Comparison of ENCODE assay signal across 24 cellular contexts in the genomic region with DNA sequence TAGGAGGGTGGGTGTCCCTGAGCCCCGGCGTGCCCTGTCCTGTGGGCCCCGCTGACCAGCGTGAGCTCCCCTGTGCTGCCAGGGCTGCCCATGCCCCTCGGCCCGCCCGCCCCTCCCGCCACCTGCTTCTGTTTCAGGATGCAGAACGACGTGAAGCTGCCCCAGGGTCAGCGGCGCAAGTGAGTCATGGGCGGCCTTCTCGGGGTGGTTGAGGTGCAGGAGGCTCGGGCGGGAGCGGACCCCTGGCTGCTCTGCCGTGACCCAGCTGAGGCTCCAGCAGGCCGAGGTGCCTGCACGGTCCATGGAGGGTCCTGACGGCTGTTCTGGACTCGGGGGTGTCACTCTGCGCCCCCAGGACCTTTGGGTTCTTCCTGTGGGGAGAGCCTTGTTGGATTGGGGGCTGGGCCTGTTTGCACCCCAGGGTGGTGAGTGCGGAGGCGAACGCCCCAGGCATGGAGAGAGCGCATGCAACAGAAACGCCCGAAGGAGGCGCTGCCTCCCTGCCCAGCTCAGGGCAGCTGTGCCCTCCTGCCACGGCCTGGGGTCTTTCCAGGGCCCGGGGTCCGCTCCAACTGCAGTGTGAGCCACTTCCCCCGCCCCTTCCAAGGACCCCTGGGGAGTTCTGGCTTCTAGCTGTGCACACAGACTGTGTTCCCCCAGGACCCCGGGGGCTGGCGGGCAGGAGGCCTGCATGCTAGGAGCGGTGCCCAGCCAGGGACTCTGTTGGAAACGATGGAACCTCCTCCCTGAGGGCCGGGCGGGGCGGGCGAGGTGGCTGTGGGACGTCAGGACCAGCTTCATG. TPM values are rescaled to one million over a fixed set of nuclear protein-coding genes. Genes with fewer than 3 reads are reported as not detected.
DNase-seq lines count a peak whose midpoint lies in the region; ATAC-seq, FAIRE-seq and TF ChIP-seq lines count a peak whose summit lies in the region.
"Had no signal": no experiment of that assay in that cellular context is flagged by ENCODE, and none has a peak within 500 bp of the region (broad histone marks: within the 10 kb centered on the region; RNA-seq: fewer than 3 reads in every experiment).

No MANE protein-coding gene starts in this region.

- H3K56ac ChIP-seq in H1 (replicated peaks; ENCODE audit: insufficient read length, low read depth, low read length): no peak overlapping the region

- H3K79me1 ChIP-seq in H1 (ENCODE audit: low read depth, low read length) (peaks cover 8% of the 10 kb centered on the region; the same call in 1 of the 2 replicates), neuronal stem cell (ENCODE audit: low read depth, low read length) (peaks cover 26% of the 10 kb centered on the region)

- peaks cover 0 to 62% (median 20%) of the 10 kb centered on the region in 11 experiments; a peak in 13 of 22 replicates for H4K20me1 ChIP-seq in BLaER1 treated with 17β-estradiol and CSF1 and Interleukin-3, amounts not matched to agents 10 nM and 100 nM
- H4K20me1 ChIP-seq in H1 (replicated peaks in 1 of 2; ENCODE audit: control insufficient read depth in 1 of 2, insufficient read depth in 2 of 2, low read length in 2 of 2): peaks cover 3 to 10% of the 10 kb centered on the region in 2 experiments

- peaks cover 33 to 65% (median 55%) of the 10 kb centered on the region in 10 experiments for H3K4me1 ChIP-seq in BLaER1 treated with 17β-estradiol and CSF1 and Interleukin-3, amounts not matched to agents 10 nM and 100 nM
- H3K4me1 ChIP-seq in H1 (replicated peaks in 1 of 4; ENCODE audit: control insufficient read depth in 3 of 4, insufficient read depth in 4 of 4, low read length in 3 of 4) (peaks cover 0 to 18% (median 11%) of the 10 kb centered on the region in 4 experiments; a peak in 5 of 7 replicates), neuronal stem cell (ENCODE audit: control insufficient read depth in 2 of 2, insufficient read depth in 1 of 2, low read depth in 1 of 2, low read length in 2 of 2) (peaks cover 17 to 19% of the 10 kb centered on the region in 2 donors)

- POLR2A ChIA-PET in H1 (lab: Charles Lee; ENCODE audit: partially characterized antibody): interaction anchor here (1.1 to 25.9 kb wide), 5 partner anchors 7 to 215 kb away, joined by 3 to 436 read pairs (median 348); a partner anchor contains a TSS
- POLR2A ChIA-PET in T-cell (lab: Charles Lee): interaction anchor here in 1 of 2 donors (0.6 kb wide), 1 partner anchor 20 kb away, joined by 3 read pairs; no protein-coding TSS in a partner anchor

- H3K27ac Mint-ChIP-seq in T-cell: no peak overlapping the region
- H3K27ac Mint-ChIP-seq: CD4-positive, alpha-beta memory T cell; IgD-negative memory B cell had no signal

- H3K9me3 ChIP-seq in BLaER1 treated with 17β-estradiol and CSF1 and Interleukin-3, amounts not matched to agents 10 nM and 100 nM (replicated peaks in 1 of 11): no peaks in the 10 kb centered on the region
- H3K9me3 ChIP-seq in H1 (ENCODE audit: insufficient read depth in 2 of 2, low read depth in 1 of 2, low read length in 1 of 2): no peaks in the 10 kb centered on the region
- no peaks in the 10 kb centered on the region for H3K9me3 ChIP-seq in neuronal stem cell (replicated peaks in 1 of 2; ENCODE audit: control insufficient read depth in 2 of 2, insufficient read depth in 1 of 2, low read depth in 1 of 2, low read length in 2 of 2)
- H3K9me3 ChIP-seq: BE2C, Caco-2 had no signal

- peak overlapping the region in 6 of 11 experiments; percentile 20 to 46 (median 41); a peak in 8 of 22 replicates for H3K4me2 ChIP-seq in BLaER1 treated with 17β-estradiol and CSF1 and Interleukin-3, amounts not matched to agents 10 nM and 100 nM
- no peak overlapping the region for H3K4me2 ChIP-seq in H1 (ENCODE audit: insufficient read depth in 1 of 2, low read depth in 2 of 2, low read length in 2 of 2)
- H3K4me2 ChIP-seq in neuronal stem cell (ENCODE audit: insufficient read depth, low read length, poor library complexity, severe bottlenecking): no peak overlapping the region

- no peak overlapping the region for H2BK12ac ChIP-seq in H1 (ENCODE audit: low read depth, low read length)
- H2BK12ac ChIP-seq in neuronal stem cell (ENCODE audit: low read length): no peak overlapping the region

- ATAC-seq in HG03196 (IDR thresholded peaks at IDR 0.05; ENCODE audit: unreplicated experiment): no peak
- no peak for ATAC-seq in T-cell (replicated peaks in 1 of 4)
- ATAC-seq: PC-3 had no signal

- no peak overlapping the region for H2AFZ ChIP-seq in H1 (ENCODE audit: low read length)
- H2AFZ ChIP-seq in neuronal stem cell (ENCODE audit: low read length): no peak overlapping the region

- H3K27ac ChIP-seq in BLaER1 treated with 17β-estradiol and CSF1 and Interleukin-3, amounts not matched to agents 10 nM and 100 nM: no peak overlapping the region
- no peak overlapping the region for H3K27ac ChIP-seq in H1 (ENCODE audit: low read depth, low read length)
- H3K27ac ChIP-seq in neuronal stem cell (replicated peaks; ENCODE audit: low read length): no peak overlapping the region
- H3K27ac ChIP-seq: SK-N-MC had no signal

- H3K23ac ChIP-seq in H1 (ENCODE audit: insufficient read length) (no peak overlapping the region), neuronal stem cell (ENCODE audit: low read depth, low read length, poor library complexity) (no peak overlapping the region)

- DNase-seq in NB4 (ENCODE audit: low read depth) (no peak), H1 (ENCODE audit: low read depth in 1 of 2, low spot score in 2 of 2) (no peak), neuronal stem cell (ENCODE audit: low spot score) (no peak), inferior parietal cortex (ENCODE audit: extremely low spot score) (no peak), GM13977 (ENCODE audit: low spot score) (no peak), T-cell (no peak)
- DNase-seq: BE2C; Caco-2; CD4-positive, alpha-beta memory T cell; GOT3; Karpas-422; MV-4-11; NCI-H1417; NCI-H1694 treated with DMSO at 0.1 percent for 48 hours; NCI-H446; NCI-H526; PC-3; SHP77 treated with DMSO at 0.1 percent for 48 hours; SW 1271 had no signal

- peak; percentile 9 to 32; a peak in 2 of 4 replicates for TF ChIP-seq RAD21 in H1 (IDR thresholded peaks at IDR 0.05 in 1 of 2, conservative IDR thresholded peaks at IDR 0.05 in 1 of 2; ENCODE audit: low read depth in 2 of 2, low read length in 2 of 2)

- TF ChIP-seq CTCF in NB4 (IDR thresholded peaks at IDR 0.05; ENCODE audit: low read depth, low read length): peak; percentile 4
- TF ChIP-seq CTCF in H1 (IDR thresholded peaks at IDR 0.05; ENCODE audit: control extremely low read depth in 1 of 3, insufficient read depth in 1 of 3, low read depth in 1 of 3, low read length in 3 of 3): peak in 2 of 3 experiments; percentile 30 to 31; a peak in 2 of 4 replicates
- no peak for TF ChIP-seq CTCF in GM13977 (IDR thresholded peaks at IDR 0.05; ENCODE audit: extremely low read depth, insufficient read depth, missing control alignments)

- no peak for FAIRE-seq in H1 (lab: Jason Lieb, UNC)
- FAIRE-seq: GM12891 had no signal

- no peak for TF ChIP-seq POLR2A in NB4 (IDR thresholded peaks at IDR 0.05; ENCODE audit: extremely low read depth, insufficient read length)
- no peak for TF ChIP-seq POLR2A in H1 (IDR thresholded peaks at IDR 0.05; ENCODE audit: control extremely low read depth in 1 of 2, low read depth in 2 of 2, low read length in 2 of 2)

- H3K18ac ChIP-seq in H1 (ENCODE audit: extremely low read depth, low read length) (no peak overlapping the region), neuronal stem cell (ENCODE audit: low read length) (no peak overlapping the region)

- H3K14ac ChIP-seq in H1 (ENCODE audit: insufficient read length) (no peak overlapping the region), neuronal stem cell (ENCODE audit: low read length) (no peak overlapping the region)

- H4K91ac ChIP-seq in H1 (replicated peaks; ENCODE audit: insufficient read length, low read length) (no peak overlapping the region), neuronal stem cell (ENCODE audit: low read depth, low read length, poor library complexity) (no peak overlapping the region)

- in situ Hi-C loops in GM13977 (cut with MboI; ENCODE audit: low pct_unique_long_range_greater_than_20kb, low sequenced_read_pairs, unreplicated experiment): no loop called here

- H3K4me3 ChIP-seq in BLaER1 treated with 17β-estradiol and CSF1 and Interleukin-3, amounts not matched to agents 10 nM and 100 nM: no peak overlapping the region
- H3K4me3 ChIP-seq in NB4 (ENCODE audit: low read depth, low read length) (no peak overlapping the region), H1 (ENCODE audit: extremely low read depth in 1 of 4, insufficient read depth in 2 of 4, low read depth in 3 of 4, low read length in 4 of 4) (no peak overlapping the region), neuronal stem cell (ENCODE audit: low read length in 2 of 2) (no peak overlapping the region)
- H3K4me3 ChIP-seq: SK-N-MC had no signal

- no peak overlapping the region for H4K8ac ChIP-seq in H1 (ENCODE audit: extremely low read depth, insufficient read depth, low read length)
- H4K8ac ChIP-seq in neuronal stem cell (ENCODE audit: low read depth, low read length): no peak overlapping the region

- no peak overlapping the region for H3K4me3 Mint-ChIP-seq in T-cell
- H3K4me3 Mint-ChIP-seq: CD4-positive, alpha-beta memory T cell; IgD-negative memory B cell had no signal

- H3K23me2 ChIP-seq in H1 (ENCODE audit: low read depth, low read length): peaks cover 12% of the 10 kb centered on the region; the same call in 1 of the 2 replicates

- H3K9me3 Mint-ChIP-seq in T-cell: no peaks in the 10 kb centered on the region
- H3K9me3 Mint-ChIP-seq: CD4-positive, alpha-beta memory T cell; IgD-negative memory B cell had no signal

- H3K4me1 Mint-ChIP-seq in T-cell: peaks cover 7 to 12% (median 9%) of the 10 kb centered on the region in 3 donors

- H3K27me3 Mint-ChIP-seq in T-cell: no peaks in the 10 kb centered on the region
- H3K27me3 Mint-ChIP-seq: CD4-positive, alpha-beta memory T cell; IgD-negative memory B cell had no signal

- WGBS in H1 (ENCODE audit: extremely low coverage in 1 of 2, insufficient coverage in 1 of 2, insufficient read length in 1 of 2, insufficient replicate concordance in 2 of 2, low coverage in 1 of 2, low lambda C conversion rate in 2 of 2, missing lambda C conversion rate in 1 of 2), 2 experiments: 93% methylated on average over 37 of the region's 43 CpGs; no CpG with 5 or more reads in 1 of the 2 experiments
- no CpG with 5 or more reads among the region's 43 CpGs for WGBS in neuronal stem cell (ENCODE audit: extremely low coverage in 2 of 2, insufficient read length in 2 of 2, insufficient replicate concordance in 1 of 2), 2 donors

- H2AK5ac ChIP-seq in H1 (ENCODE audit: low read depth, low read length) (no peak overlapping the region), neuronal stem cell (ENCODE audit: low read depth, low read length) (no peak overlapping the region)

- peaks cover 0 to 7% of the 10 kb centered on the region in 2 experiments; a peak in 1 of 4 replicates for H3K79me2 ChIP-seq in H1 (ENCODE audit: control insufficient read depth in 1 of 2, insufficient read depth in 2 of 2, low read length in 2 of 2)

- peaks cover 0 to 45% (median 23%) of the 10 kb centered on the region in 11 experiments; a peak in 14 of 22 replicates for H3K36me3 ChIP-seq in BLaER1 treated with 17β-estradiol and CSF1 and Interleukin-3, amounts not matched to agents 10 nM and 100 nM
- H3K36me3 ChIP-seq in H1 (ENCODE audit: control insufficient read depth in 2 of 4, insufficient read depth in 4 of 4, low read length in 3 of 4): peaks cover 0 to 9% (median 0%) of the 10 kb centered on the region in 4 experiments; a peak in 3 of 8 replicates
- peaks cover 10 to 38% of the 10 kb centered on the region in 2 donors for H3K36me3 ChIP-seq in neuronal stem cell (replicated peaks in 1 of 2; ENCODE audit: control insufficient read depth in 2 of 2, insufficient read depth in 2 of 2, low read length in 2 of 2)

- no peak overlapping the region for H2BK20ac ChIP-seq in H1 (ENCODE audit: low read length)

- no peaks in the 10 kb centered on the region for H3K36me3 Mint-ChIP-seq in T-cell
- H3K36me3 Mint-ChIP-seq: CD4-positive, alpha-beta memory T cell; IgD-negative memory B cell had no signal

- H4K5ac ChIP-seq in H1 (ENCODE audit: insufficient read length, low read depth, low read length): no peak overlapping the region

- H2BK5ac ChIP-seq in H1 (ENCODE audit: low read depth, low read length): no peak overlapping the region
- H2BK5ac ChIP-seq in neuronal stem cell (ENCODE audit: low read length): no peak overlapping the region

- CTCF ChIA-PET in H1 (lab: Charles Lee; ENCODE audit: partially characterized antibody): interaction anchor here (1.2 to 2.5 kb wide), 5 partner anchors 10 to 153 kb away, joined by 3 to 13 read pairs (median 5); no protein-coding TSS in a partner anchor
- CTCF ChIA-PET in T-cell (lab: Charles Lee): no interaction called here

- H3K27me3 ChIP-seq in BLaER1 treated with 17β-estradiol and CSF1 and Interleukin-3, amounts not matched to agents 10 nM and 100 nM: no peaks in the 10 kb centered on the region
- H3K27me3 ChIP-seq in H1 (replicated peaks in 1 of 4; ENCODE audit: control insufficient read depth in 3 of 4, extremely low read depth in 1 of 4, insufficient read depth in 3 of 4, low read length in 3 of 4) (no peaks in the 10 kb centered on the region; a peak in 2 of 7 replicates), neuronal stem cell (ENCODE audit: control insufficient read depth in 3 of 3, insufficient read depth in 3 of 3, low read depth in 1 of 3, low read length in 3 of 3) (peaks cover 0 to 3% (median 0%) of the 10 kb centered on the region in 3 experiments)
- H3K27me3 ChIP-seq: BE2C had no signal

- peak overlapping the region in 3 of 11 experiments; percentile 19 to 38 (median 24); a peak in 3 of 22 replicates for H3K9ac ChIP-seq in BLaER1 treated with 17β-estradiol and CSF1 and Interleukin-3, amounts not matched to agents 10 nM and 100 nM
- H3K9ac ChIP-seq in H1 (replicated peaks in 1 of 4; ENCODE audit: extremely low read depth in 1 of 4, low read depth in 3 of 4, low read length in 3 of 4) (no peak overlapping the region), neuronal stem cell (ENCODE audit: low read depth, low read length, poor library complexity) (peak overlapping the region; percentile 21)

- H2BK15ac ChIP-seq in H1 (ENCODE audit: low read length): no peak overlapping the region
- no peak overlapping the region for H2BK15ac ChIP-seq in neuronal stem cell (ENCODE audit: low read length)

- no peak overlapping the region for H3K4ac ChIP-seq in H1 (replicated peaks; ENCODE audit: insufficient read length, low read depth, low read length)
- H3K4ac ChIP-seq in neuronal stem cell (ENCODE audit: low read length): no peak overlapping the region

- no peak for TF ChIP-seq EP300 in H1 (IDR thresholded peaks at IDR 0.05; ENCODE audit: borderline replicate concordance in 1 of 2, low read depth in 2 of 2, low read length in 2 of 2)

- H2BK120ac ChIP-seq in H1 (replicated peaks; ENCODE audit: low read depth, low read length) (no peak overlapping the region), neuronal stem cell (ENCODE audit: low read depth, low read length) (no peak overlapping the region)

RNA-seq across cellular contexts. Expression of a gene that starts 4.0 kb away (rescaled TPM):
- total RNA-seq in H1 (2021; fragmentation: NEBNext Ultra II Directional; extraction: Animal tissue kit (Norgen Biotek cat#: 25700)): 22.2 and 25.3 TPM in 2 replicates
- polyA plus RNA-seq in H1 (2011; rRNA removed): 43.0 and 60.9 TPM in 2 replicates
- polyA plus RNA-seq in H1 (2011; cell fraction: cytosol; rRNA removed): 30.8 TPM
- polyA plus RNA-seq in H1 (2011; cell fraction: nucleus; rRNA removed): 77.5 TPM
- polyA plus RNA-seq in H1 (2012, experiment 1 of 2): 14.8 to 29.0 TPM (median 26.6 TPM) in 4 replicates
- polyA plus RNA-seq in H1 (2012, experiment 2 of 2): 33.3 TPM
- 19.0 TPM for polyA plus RNA-seq in H1 (2013, experiment 1 of 2)
- polyA plus RNA-seq in H1 (2013, experiment 2 of 2): 20.0 TPM
- 11.7 and 14.2 TPM in 2 replicates for polyA minus RNA-seq in H1 (2011; rRNA and poly(A)+ RNA removed)
- 14.8 TPM for polyA minus RNA-seq in H1 (2011; cell fraction: cytosol; rRNA and poly(A)+ RNA removed)
- 24.0 TPM for polyA minus RNA-seq in H1 (2011; cell fraction: nucleus; rRNA and poly(A)+ RNA removed)
- 12.7 TPM for polyA plus RNA-seq in neuronal stem cell (2013, experiment 1 of 2)
- polyA plus RNA-seq in neuronal stem cell (2013, experiment 2 of 2): 12.8 TPM
- 1 to 10 TPM; 3.3 to 8.3 (median 7.4) TPM for total RNA-seq in T-cell

RNA-seq across cellular contexts. Expression of a gene that starts 12.9 kb away (rescaled TPM):
- 120 and 131 TPM in 2 replicates for total RNA-seq in H1 (2021; fragmentation: NEBNext Ultra II Directional; extraction: Animal tissue kit (Norgen Biotek cat#: 25700))
- 141 and 190 TPM in 2 replicates for polyA plus RNA-seq in H1 (2011; rRNA removed)
- 185 TPM for polyA plus RNA-seq in H1 (2011; cell fraction: cytosol; rRNA removed)
- polyA plus RNA-seq in H1 (2011; cell fraction: nucleus; rRNA removed): 144 TPM
- polyA plus RNA-seq in H1 (2012, experiment 1 of 2): 66.6 to 148 TPM (median 135 TPM) in 4 replicates
- polyA plus RNA-seq in H1 (2012, experiment 2 of 2): 172 TPM
- 97.0 TPM for polyA plus RNA-seq in H1 (2013, experiment 1 of 2)
- polyA plus RNA-seq in H1 (2013, experiment 2 of 2): 97.1 TPM
- polyA minus RNA-seq in H1 (2011; rRNA and poly(A)+ RNA removed): 40.8 and 41.6 TPM in 2 replicates
- polyA minus RNA-seq in H1 (2011; cell fraction: cytosol; rRNA and poly(A)+ RNA removed): 51.5 TPM
- 46.7 TPM for polyA minus RNA-seq in H1 (2011; cell fraction: nucleus; rRNA and poly(A)+ RNA removed)
- 75.2 TPM for polyA plus RNA-seq in neuronal stem cell (2013, experiment 1 of 2)
- polyA plus RNA-seq in neuronal stem cell (2013, experiment 2 of 2): 73.4 TPM
- total RNA-seq in T-cell: 10 to 100 TPM; 18.5 to 33.5 (median 31.4) TPM

RNA-seq across cellular contexts. Expression of a gene that starts 32.3 kb away (rescaled TPM):
- 78.8 and 80.8 TPM in 2 replicates for total RNA-seq in H1 (2021; fragmentation: NEBNext Ultra II Directional; extraction: Animal tissue kit (Norgen Biotek cat#: 25700))
- 99.7 and 144 TPM in 2 replicates for polyA plus RNA-seq in H1 (2011; rRNA removed)
- polyA plus RNA-seq in H1 (2011; cell fraction: cytosol; rRNA removed): 68.0 TPM
- 334 TPM for polyA plus RNA-seq in H1 (2011; cell fraction: nucleus; rRNA removed)
- polyA plus RNA-seq in H1 (2012, experiment 1 of 2): 65.1 to 84.3 TPM (median 78.3 TPM) in 4 replicates
- 54.5 TPM for polyA plus RNA-seq in H1 (2012, experiment 2 of 2)
- polyA plus RNA-seq in H1 (2013, experiment 1 of 2): 39.6 TPM
- polyA plus RNA-seq in H1 (2013, experiment 2 of 2): 35.7 TPM
- polyA minus RNA-seq in H1 (2011; rRNA and poly(A)+ RNA removed): 71.4 and 95.1 TPM in 2 replicates
- 67.2 TPM for polyA minus RNA-seq in H1 (2011; cell fraction: cytosol; rRNA and poly(A)+ RNA removed)
- 69.8 TPM for polyA minus RNA-seq in H1 (2011; cell fraction: nucleus; rRNA and poly(A)+ RNA removed)
- 33.9 TPM for polyA plus RNA-seq in neuronal stem cell (2013, experiment 1 of 2)
- polyA plus RNA-seq in neuronal stem cell (2013, experiment 2 of 2): 31.7 TPM
- 100 to 1,000 TPM; 114 to 205 (median 181) TPM for total RNA-seq in T-cell

RNA-seq across cellular contexts. Expression of a gene that starts 32.5 kb away (rescaled TPM):
- 37.0 and 41.8 TPM in 2 replicates for total RNA-seq in H1 (2021; fragmentation: NEBNext Ultra II Directional; extraction: Animal tissue kit (Norgen Biotek cat#: 25700))
- polyA plus RNA-seq in H1 (2011; rRNA removed): 60.8 and 64.2 TPM in 2 replicates
- 84.9 TPM for polyA plus RNA-seq in H1 (2011; cell fraction: cytosol; rRNA removed)
- polyA plus RNA-seq in H1 (2011; cell fraction: nucleus; rRNA removed): 30.5 TPM
- 48.9 to 59.9 TPM (median 53.7 TPM) in 4 replicates for polyA plus RNA-seq in H1 (2012, experiment 1 of 2)
- 39.8 TPM for polyA plus RNA-seq in H1 (2012, experiment 2 of 2)
- 40.1 TPM for polyA plus RNA-seq in H1 (2013, experiment 1 of 2)
- 41.3 TPM for polyA plus RNA-seq in H1 (2013, experiment 2 of 2)
- 31.9 and 34.2 TPM in 2 replicates for polyA minus RNA-seq in H1 (2011; rRNA and poly(A)+ RNA removed)
- 15.9 TPM for polyA minus RNA-seq in H1 (2011; cell fraction: cytosol; rRNA and poly(A)+ RNA removed)
- polyA minus RNA-seq in H1 (2011; cell fraction: nucleus; rRNA and poly(A)+ RNA removed): 18.6 TPM
- 41.9 TPM for polyA plus RNA-seq in neuronal stem cell (2013, experiment 1 of 2)
- 43.1 TPM for polyA plus RNA-seq in neuronal stem cell (2013, experiment 2 of 2)
- total RNA-seq in T-cell: 10 to 100 TPM; 30.9 to 51.0 (median 39.3) TPM

RNA-seq across cellular contexts. Expression of a gene that starts 49.5 kb away (rescaled TPM):
- total RNA-seq in H1 (2021; fragmentation: NEBNext Ultra II Directional; extraction: Animal tissue kit (Norgen Biotek cat#: 25700)): 38.6 and 39.8 TPM in 2 replicates
- polyA plus RNA-seq in H1 (2011; rRNA removed): 17.6 and 23.3 TPM in 2 replicates
- polyA plus RNA-seq in H1 (2011; cell fraction: cytosol; rRNA removed): 28.0 TPM
- polyA plus RNA-seq in H1 (2011; cell fraction: nucleus; rRNA removed): 24.2 TPM
- 38.1 to 44.2 TPM (median 40.1 TPM) in 4 replicates for polyA plus RNA-seq in H1 (2012, experiment 1 of 2)
- polyA plus RNA-seq in H1 (2012, experiment 2 of 2): 19.9 TPM
- polyA plus RNA-seq in H1 (2013, experiment 1 of 2): 40.4 TPM
- polyA plus RNA-seq in H1 (2013, experiment 2 of 2): 44.2 TPM
- polyA minus RNA-seq in H1 (2011; rRNA and poly(A)+ RNA removed): 3.2 and 4.4 TPM in 2 replicates
- 8.4 TPM for polyA minus RNA-seq in H1 (2011; cell fraction: cytosol; rRNA and poly(A)+ RNA removed)
- polyA minus RNA-seq in H1 (2011; cell fraction: nucleus; rRNA and poly(A)+ RNA removed): 9.5 TPM
- polyA plus RNA-seq in neuronal stem cell (2013, experiment 1 of 2): 19.1 TPM
- polyA plus RNA-seq in neuronal stem cell (2013, experiment 2 of 2): 19.1 TPM
- total RNA-seq in T-cell: 10 to 100 TPM; 15.9 to 33.9 (median 30.0) TPM

Comparison
In these comparisons a context has a peak if more than half of its experiments do, and no peak if none do; other contexts are left out.
1. H3K4me2 ChIP-seq: peak in BLaER1 treated with 17β-estradiol and CSF1 and Interleukin-3, amounts not matched to agents 10 nM and 100 nM (6 of 11); none in H1 (0 of 2) and neuronal stem cell (single experiment).